In the genomic region with DNA sequence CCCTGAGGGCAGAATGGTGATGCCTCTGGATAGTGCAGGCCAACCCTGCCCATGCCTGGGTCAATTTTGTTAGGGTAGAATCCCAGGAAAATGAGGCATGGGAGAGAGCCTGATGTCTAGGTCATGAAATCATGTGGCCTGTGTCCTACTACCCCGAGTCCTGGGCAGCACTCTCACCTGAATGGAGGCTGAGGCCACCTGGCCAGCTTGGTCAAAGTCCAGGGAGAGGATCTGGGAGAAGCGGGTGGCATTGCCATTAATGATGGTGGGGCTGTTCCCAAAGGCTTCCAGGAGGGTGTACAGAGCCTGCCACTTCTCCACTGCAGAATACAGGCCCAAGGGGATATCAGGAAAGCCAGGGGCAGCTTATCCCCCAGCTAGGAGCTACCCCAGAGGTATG, we compare ENCODE assay signal across 21 cellular contexts. TPM values are rescaled to one million over a fixed set of nuclear protein-coding genes. Genes with fewer than 3 reads are reported as not detected.
DNase-seq lines count a peak whose midpoint lies in the region; ATAC-seq, FAIRE-seq and TF ChIP-seq lines count a peak whose summit lies in the region.
"Had no signal": no experiment of that assay in that cellular context is flagged by ENCODE, and none has a peak within 500 bp of the region (broad histone marks: within the 10 kb centered on the region; RNA-seq: fewer than 3 reads in every experiment).

No MANE protein-coding gene starts in this region.

- WGBS in small intestine, 3 donors = 28 to 75% (median 43%) methylated on average over 2 of the region's 2 CpGs

- peak overlapping the region; percentile 5; the same call in 1 of the 2 replicates for H3K4me3 ChIP-seq in BLaER1
- H3K4me3 ChIP-seq in BLaER1 treated with 17β-estradiol and CSF1 and Interleukin-3, amounts not matched to agents 10 nM and 100 nM = no peak overlapping the region; a peak in 1 of 20 replicates
- no peak overlapping the region for H3K4me3 ChIP-seq in small intestine (ENCODE audit: low read depth in 1 of 2, low read length in 2 of 2)
- H3K4me3 ChIP-seq: GM23248, K562 had no signal

- H3K36me3 Mint-ChIP-seq in chondrocyte (ENCODE audit: low read depth) = peaks cover 9% of the 10 kb centered on the region

- H3K27ac ChIP-seq in BLaER1 = peak overlapping the region; percentile 51
- H3K27ac ChIP-seq in BLaER1 treated with 17β-estradiol and CSF1 and Interleukin-3, amounts not matched to agents 10 nM and 100 nM = peak overlapping the region in 8 of 11 experiments; percentile 10 to 96 (median 94); a peak in 13 of 22 replicates
- H3K27ac ChIP-seq in small intestine (ENCODE audit: low read depth in 1 of 2, low read length in 1 of 2) = no peak overlapping the region
- H3K27ac ChIP-seq: GM23248, HL-60 had no signal

- no peaks in the 10 kb centered on the region for H3K9me3 Mint-ChIP-seq in chondrocyte (ENCODE audit: low read depth)
- H3K9me3 Mint-ChIP-seq: CD8-positive, alpha-beta T cell; HFFc6 had no signal

- H3K27me3 ChIP-seq in BLaER1 (no peaks in the 10 kb centered on the region), small intestine (ENCODE audit: control insufficient read depth in 2 of 2, insufficient read depth in 2 of 2, low read length in 2 of 2) (no peaks in the 10 kb centered on the region)
- no peaks in the 10 kb centered on the region for H3K27me3 ChIP-seq in BLaER1 treated with 17β-estradiol and CSF1 and Interleukin-3, amounts not matched to agents 10 nM and 100 nM

- peaks cover 83% of the 10 kb centered on the region for H3K36me3 ChIP-seq in BLaER1
- peaks cover 50 to 79% (median 63%) of the 10 kb centered on the region in 11 experiments for H3K36me3 ChIP-seq in BLaER1 treated with 17β-estradiol and CSF1 and Interleukin-3, amounts not matched to agents 10 nM and 100 nM
- H3K36me3 ChIP-seq in small intestine (ENCODE audit: control insufficient read depth in 2 of 2, insufficient read depth in 2 of 2, low read length in 2 of 2) = peaks cover 15 to 28% of the 10 kb centered on the region in 2 donors

- no peak overlapping the region for H3K27ac Mint-ChIP-seq in chondrocyte (ENCODE audit: unreplicated experiment)
- H3K27ac Mint-ChIP-seq: CD8-positive, alpha-beta T cell; HFFc6 had no signal

- H3K4me2 ChIP-seq in BLaER1 = peak overlapping the region; percentile 97
- H3K4me2 ChIP-seq in BLaER1 treated with 17β-estradiol and CSF1 and Interleukin-3, amounts not matched to agents 10 nM and 100 nM = peak overlapping the region; percentile 22 to 99 (median 93); a peak in 20 of 22 replicates

- peak overlapping the region; percentile 64 for H3K9ac ChIP-seq in BLaER1
- peak overlapping the region; percentile 11 to 87 (median 55); a peak in 18 of 22 replicates for H3K9ac ChIP-seq in BLaER1 treated with 17β-estradiol and CSF1 and Interleukin-3, amounts not matched to agents 10 nM and 100 nM
- H3K9ac ChIP-seq: GM23248 had no signal

- H3K4me1 ChIP-seq in BLaER1 (peaks cover 99% of the 10 kb centered on the region), small intestine (ENCODE audit: control insufficient read depth in 2 of 2, insufficient read depth in 1 of 2, low read depth in 1 of 2, low read length in 1 of 2) (peaks cover 0 to 2% of the 10 kb centered on the region in 2 donors)
- H3K4me1 ChIP-seq in BLaER1 treated with 17β-estradiol and CSF1 and Interleukin-3, amounts not matched to agents 10 nM and 100 nM = peaks cover 58 to 100% (median 99%) of the 10 kb centered on the region in 10 experiments

- TF ChIP-seq CTCF in chondrocyte (IDR thresholded peaks at IDR 0.05) = no peak

- H4K20me1 ChIP-seq in BLaER1 = peaks cover 100% of the 10 kb centered on the region
- peaks cover 19 to 98% (median 36%) of the 10 kb centered on the region in 11 experiments; a peak in 17 of 22 replicates for H4K20me1 ChIP-seq in BLaER1 treated with 17β-estradiol and CSF1 and Interleukin-3, amounts not matched to agents 10 nM and 100 nM

- H3K9me3 ChIP-seq in BLaER1 (no peaks in the 10 kb centered on the region), small intestine (ENCODE audit: control insufficient read depth, low read depth) (no peaks in the 10 kb centered on the region)
- H3K9me3 ChIP-seq in BLaER1 treated with 17β-estradiol and CSF1 and Interleukin-3, amounts not matched to agents 10 nM and 100 nM (replicated peaks in 1 of 11) = no peaks in the 10 kb centered on the region

- H3K4me1 Mint-ChIP-seq in chondrocyte (ENCODE audit: low read depth) = peaks cover 3% of the 10 kb centered on the region

- no peaks in the 10 kb centered on the region for H3K27me3 Mint-ChIP-seq in chondrocyte (ENCODE audit: low read depth)

- H3K4me3 Mint-ChIP-seq in chondrocyte (ENCODE audit: unreplicated experiment) = no peak overlapping the region
- H3K4me3 Mint-ChIP-seq: CD8-positive, alpha-beta T cell; HFFc6 had no signal

- ATAC-seq in left lobe of liver (peak; percentile 58), GM19452 (IDR thresholded peaks at IDR 0.05; ENCODE audit: unreplicated experiment) (no peak)
- ATAC-seq: CD8-positive, alpha-beta T cell; HCT116; K562 had no signal

- no peak for FAIRE-seq in small intestine (lab: Jason Lieb, UNC)
- FAIRE-seq: A204.1, G401.6, GM12891, GM19239, H54, K562 had no signal

- DNase-seq in left lobe of liver (ENCODE audit: low spot score) = peak; percentile 72
- DNase-seq in small intestine = peak; percentile 35
- DNase-seq in chondrocyte (ENCODE audit: low spot score) = no peak
- DNase-seq in middle frontal gyrus (ENCODE audit: extremely low spot score, low spot score) = no peak
- DNase-seq: ACHN; Calu3; CD8-positive, alpha-beta T cell; GM23248; HFFc6; IMR-90 had no signal

RNA-seq across cellular contexts. Expression of a gene that starts 59.8 kb away (rescaled TPM):
- total RNA-seq in left lobe of liver (109 TPM), chondrocyte (24.4 to 30.0 TPM (median 26.1 TPM) in 3 replicates)
- polyA plus RNA-seq in small intestine = 10 to 100 TPM; 42.9 to 66.9 (median 61.9) TPM

Comparison
In these comparisons a context has a peak if more than half of its experiments do, and no peak if none do; other contexts are left out.
1. H3K27ac ChIP-seq: peak in BLaER1 (single experiment) and BLaER1 treated with 17β-estradiol and CSF1 and Interleukin-3, amounts not matched to agents 10 nM and 100 nM (8 of 11); none in small intestine (0 of 2).
2. DNase-seq: peak in left lobe of liver (single experiment) and small intestine (single experiment); none in chondrocyte (single experiment) and middle frontal gyrus (single experiment).